ENCODE assay signal across 9 cellular contexts in the genomic region with DNA sequence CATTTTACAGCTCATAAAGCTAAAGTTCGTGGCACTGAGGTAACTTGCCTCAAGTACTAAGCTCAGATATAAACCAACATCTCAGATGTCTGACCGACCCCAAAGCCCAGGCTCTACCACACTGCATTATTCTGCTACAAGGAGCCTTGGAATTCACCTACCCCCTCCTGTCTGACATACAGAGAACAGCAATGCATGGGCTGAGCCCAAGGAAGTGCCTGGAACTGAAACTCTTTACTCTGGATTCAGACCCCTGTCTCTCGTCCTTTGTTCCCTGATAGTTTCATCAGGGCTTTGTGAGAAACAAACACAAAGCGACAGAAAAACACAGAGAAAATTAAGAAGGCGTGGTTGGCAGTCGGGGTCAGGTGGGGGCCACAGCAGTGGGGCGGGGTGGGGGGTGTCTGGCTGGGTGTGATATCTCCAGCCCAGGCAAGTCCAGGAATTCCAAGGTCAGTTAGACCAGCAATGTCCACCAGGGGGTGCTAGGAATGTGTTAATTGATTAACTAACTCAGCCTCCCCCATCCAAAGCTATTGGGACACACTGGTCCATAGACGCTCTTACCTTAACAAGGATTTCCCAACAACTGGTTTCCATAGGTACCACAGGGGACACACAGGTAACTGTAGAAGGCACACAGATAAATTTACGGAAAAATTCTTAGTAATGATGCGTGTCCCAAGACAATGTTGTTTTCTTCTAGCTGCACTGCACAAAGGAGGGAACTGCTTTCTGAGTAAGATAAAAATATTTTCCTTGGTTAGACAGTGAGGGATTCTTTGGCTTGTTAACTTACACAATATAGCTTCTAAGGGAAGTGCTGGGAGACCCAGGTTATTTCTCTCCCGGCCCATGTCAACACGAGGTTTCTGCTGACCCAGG. TPM values are rescaled to one million over a fixed set of nuclear protein-coding genes. Genes with fewer than 3 reads are reported as not detected.
DNase-seq lines count a peak whose midpoint lies in the region; ATAC-seq, FAIRE-seq and TF ChIP-seq lines count a peak whose summit lies in the region.
"Had no signal": no experiment of that assay in that cellular context is flagged by ENCODE, and none has a peak within 500 bp of the region (broad histone marks: within the 10 kb centered on the region; RNA-seq: fewer than 3 reads in every experiment).

No MANE protein-coding gene starts in this region.

- H3K4me3 Mint-ChIP-seq in activated CD4-positive, alpha-beta memory T cell treated with anti-CD3 and anti-CD28 coated beads for 36 hours: no peak overlapping the region

- no peaks in the 10 kb centered on the region for H3K4me1 Mint-ChIP-seq in activated CD4-positive, alpha-beta memory T cell treated with anti-CD3 and anti-CD28 coated beads for 36 hours (ENCODE audit: low read depth)

- no peak for ATAC-seq in HG03565 (IDR thresholded peaks at IDR 0.05; ENCODE audit: unreplicated experiment)

- H3K9me3 Mint-ChIP-seq in activated CD4-positive, alpha-beta memory T cell treated with anti-CD3 and anti-CD28 coated beads for 36 hours: no peaks in the 10 kb centered on the region

- H3K27ac Mint-ChIP-seq in activated CD4-positive, alpha-beta memory T cell treated with anti-CD3 and anti-CD28 coated beads for 36 hours: no peak overlapping the region

- no peaks in the 10 kb centered on the region for H3K36me3 Mint-ChIP-seq in activated CD4-positive, alpha-beta memory T cell treated with anti-CD3 and anti-CD28 coated beads for 36 hours

- CTCF ChIA-PET in activated CD4-positive, alpha-beta memory T cell treated with anti-CD3 and anti-CD28 coated beads for 36 hours (lab: Charles Lee): interaction anchor here (0.9 to 1.3 kb wide), 6 partner anchors 14 to 610 kb away, joined by 3 to 6 read pairs (median 4); a partner anchor contains a TSS

- intact Hi-C loops in activated CD4-positive, alpha-beta memory T cell treated with anti-CD3 and anti-CD28 coated beads for 36 hours (cut with micrococcal nuclease): no loop called here

- DNase-seq in NOMO-1 treated with DMSO at 0.1 percent for 48 hours (lab: John Stamatoyannopoulos, UW; ENCODE audit: unreplicated experiment) (peak; percentile 12), NOMO-1 treated with dmso at 0.1 percent for 144 hours (lab: John Stamatoyannopoulos, UW; ENCODE audit: unreplicated experiment) (no peak), H54 (ENCODE audit: insufficient read length, low spot score) (peak; percentile 54), NCI-H1930 (lab: John Stamatoyannopoulos, UW) (peak; percentile 1 to 8), globus pallidus (ENCODE audit: low spot score) (peak; percentile 30), pulmonary artery endothelial cell (ENCODE audit: low read depth, low spot score) (peak; percentile 17)
- peak; percentile 61 for DNase-seq in activated CD4-positive, alpha-beta memory T cell treated with anti-CD3 and anti-CD28 coated beads for 36 hours

- POLR2A ChIA-PET in activated CD4-positive, alpha-beta memory T cell treated with anti-CD3 and anti-CD28 coated beads for 36 hours (lab: Charles Lee): no interaction called here

- TF ChIP-seq POLR2A in H54 (IDR thresholded peaks at IDR 0.05; ENCODE audit: low read depth, low read length): no peak

- FAIRE-seq in H54 (lab: Jason Lieb, UNC): no peak
- FAIRE-seq: endometrium had no signal

- H3K27me3 Mint-ChIP-seq in activated CD4-positive, alpha-beta memory T cell treated with anti-CD3 and anti-CD28 coated beads for 36 hours: peaks cover 32% of the 10 kb centered on the region

RNA-seq across cellular contexts. Expression of a gene that starts 18.8 kb away (rescaled TPM):
- not detected for total RNA-seq in activated CD4-positive, alpha-beta memory T cell treated with anti-CD3 and anti-CD28 coated beads for 36 hours
- total RNA-seq in pulmonary artery endothelial cell: not detected in 2 replicates
